16 cellular contexts compared by ENCODE assay signal in genomic region chr16:17451835-17452234, GRCh38. TPM values are rescaled to one million over a fixed set of nuclear protein-coding genes. Genes with fewer than 3 reads are reported as not detected.
DNase-seq lines count a peak whose midpoint lies in the region; ATAC-seq and TF ChIP-seq lines count a peak whose summit lies in the region.
"Had no signal": no experiment of that assay in that cellular context is flagged by ENCODE, and none has a peak within 500 bp of the region (broad histone marks: within the 10 kb centered on the region; RNA-seq: fewer than 3 reads in every experiment).

No MANE protein-coding gene starts in this region.

- H3K4me3 ChIP-seq in ovary, result no peak overlapping the region
- H3K4me3 ChIP-seq: thoracic aorta had no signal

- peaks cover 45% of the 10 kb centered on the region for H3K4me1 Mint-ChIP-seq in activated naive CD8-positive, alpha-beta T cell treated with anti-CD3 and anti-CD28 coated beads, Interleukin-2, amount 10 ng/mL, durations not matched to agents 7 days and 5 days
- H3K4me1 Mint-ChIP-seq in activated naive CD8-positive, alpha-beta T cell treated with anti-CD3 and anti-CD28 coated beads, Interleukin-2, amount 50 U/mL, for 24 hours, result peaks cover 51% of the 10 kb centered on the region
- H3K4me1 Mint-ChIP-seq in activated CD8-positive, alpha-beta T cell treated with anti-CD3 and anti-CD28 coated beads, Interleukin-2, amount 10 ng/mL, durations not matched to agents 7 days and 5 days (ENCODE audit: low read depth), result peaks cover 65% of the 10 kb centered on the region
- H3K4me1 Mint-ChIP-seq in stimulated activated naive B cell treated with anti-CD40 and anti-IgM and Interleukin-4, amounts not matched to agents 10 μg/mL and 1 μg/mL and 100 μg/mL, for 72 hours, result peaks cover 36 to 60% of the 10 kb centered on the region in 2 donors

- no peak for DNase-seq in activated naive CD8-positive, alpha-beta T cell treated with anti-CD3 and anti-CD28 coated beads, Interleukin-2, amount 10 ng/mL, durations not matched to agents 7 days and 5 days
- DNase-seq in activated naive CD8-positive, alpha-beta T cell treated with anti-CD3 and anti-CD28 coated beads, Interleukin-2, amount 50 U/mL, for 24 hours, result no peak
- peak; percentile 96 for DNase-seq in NOMO-1 treated with DMSO at 0.1 percent for 48 hours (lab: John Stamatoyannopoulos, UW; ENCODE audit: unreplicated experiment)
- peak; percentile 35 for DNase-seq in activated CD8-positive, alpha-beta T cell treated with anti-CD3 and anti-CD28 coated beads, Interleukin-2, amount 10 ng/mL, durations not matched to agents 7 days and 5 days
- no peak for DNase-seq in stimulated activated naive B cell treated with anti-CD40 and anti-IgM and Interleukin-4, amounts not matched to agents 10 μg/mL and 1 μg/mL and 100 μg/mL, for 72 hours
- no peak for DNase-seq in A172 (ENCODE audit: low spot score)
- no peak for DNase-seq in ovary
- DNase-seq: effector CD8-positive, alpha-beta T cell; NCI-H2081 treated with DMSO at 0.1 percent for 48 hours; retina; SHP77 had no signal

- H3K27me3 ChIP-seq in ovary, result no peaks in the 10 kb centered on the region

- H3K27me3 Mint-ChIP-seq in activated naive CD8-positive, alpha-beta T cell treated with anti-CD3 and anti-CD28 coated beads, Interleukin-2, amount 10 ng/mL, durations not matched to agents 7 days and 5 days, result no peaks in the 10 kb centered on the region
- H3K27me3 Mint-ChIP-seq in activated naive CD8-positive, alpha-beta T cell treated with anti-CD3 and anti-CD28 coated beads, Interleukin-2, amount 50 U/mL, for 24 hours, result no peaks in the 10 kb centered on the region
- no peaks in the 10 kb centered on the region for H3K27me3 Mint-ChIP-seq in activated CD8-positive, alpha-beta T cell treated with anti-CD3 and anti-CD28 coated beads, Interleukin-2, amount 10 ng/mL, durations not matched to agents 7 days and 5 days (ENCODE audit: low read depth)
- H3K27me3 Mint-ChIP-seq in stimulated activated naive B cell treated with anti-CD40 and anti-IgM and Interleukin-4, amounts not matched to agents 10 μg/mL and 1 μg/mL and 100 μg/mL, for 72 hours, result no peaks in the 10 kb centered on the region

- H3K36me3 ChIP-seq in ovary, result no peaks in the 10 kb centered on the region
- H3K36me3 ChIP-seq: thoracic aorta had no signal

- no peak overlapping the region for H3K27ac ChIP-seq in ovary
- H3K27ac ChIP-seq: thoracic aorta, VCaP had no signal

- peak overlapping the region; percentile 6 for H3K4me3 Mint-ChIP-seq in activated naive CD8-positive, alpha-beta T cell treated with anti-CD3 and anti-CD28 coated beads, Interleukin-2, amount 10 ng/mL, durations not matched to agents 7 days and 5 days
- H3K4me3 Mint-ChIP-seq in activated naive CD8-positive, alpha-beta T cell treated with anti-CD3 and anti-CD28 coated beads, Interleukin-2, amount 50 U/mL, for 24 hours, result no peak overlapping the region
- H3K4me3 Mint-ChIP-seq in activated CD8-positive, alpha-beta T cell treated with anti-CD3 and anti-CD28 coated beads, Interleukin-2, amount 10 ng/mL, durations not matched to agents 7 days and 5 days, result no peak overlapping the region
- no peak overlapping the region for H3K4me3 Mint-ChIP-seq in stimulated activated naive B cell treated with anti-CD40 and anti-IgM and Interleukin-4, amounts not matched to agents 10 μg/mL and 1 μg/mL and 100 μg/mL, for 72 hours
- H3K4me3 Mint-ChIP-seq: nephron had no signal

- POLR2A ChIA-PET in activated naive CD8-positive, alpha-beta T cell treated with anti-CD3 and anti-CD28 coated beads, Interleukin-2, amount 10 ng/mL, durations not matched to agents 7 days and 5 days (lab: Charles Lee), result interaction anchor here (1.0 kb wide), 1 partner anchor 15 kb away, joined by 4 read pairs; no protein-coding TSS in a partner anchor
- POLR2A ChIA-PET in activated CD8-positive, alpha-beta T cell treated with anti-CD3 and anti-CD28 coated beads, Interleukin-2, amount 10 ng/mL, durations not matched to agents 7 days and 5 days (lab: Charles Lee), result interaction anchor here (0.7 kb wide), 1 partner anchor 289 kb away, joined by 3 read pairs; no protein-coding TSS in a partner anchor

- H3K4me1 ChIP-seq in ovary (ENCODE audit: insufficient read depth), result peaks cover 11% of the 10 kb centered on the region

- intact Hi-C loops in ovary (cut with DNase I), result no loop called here

- CTCF ChIA-PET in activated CD8-positive, alpha-beta T cell treated with anti-CD3 and anti-CD28 coated beads, Interleukin-2, amount 10 ng/mL, durations not matched to agents 7 days and 5 days (lab: Charles Lee), result interaction anchor here (0.8 to 1.4 kb wide), 2 partner anchors 10 to 11 kb away, joined by 3 to 7 read pairs; no protein-coding TSS in a partner anchor

- WGBS in ovary, 3 donors, result 94 to 96% (median 94%) methylated on average over 3 of the region's 3 CpGs

- no peak for TF ChIP-seq EP300 in ovary (IDR thresholded peaks at IDR 0.05)

- no peak for TF ChIP-seq POLR2A in ovary (IDR thresholded peaks at IDR 0.05)

- no peaks in the 10 kb centered on the region for H3K9me3 ChIP-seq in ovary
- H3K9me3 ChIP-seq: thoracic aorta had no signal

- peak; percentile 25 for ATAC-seq in activated naive CD8-positive, alpha-beta T cell treated with anti-CD3 and anti-CD28 coated beads, Interleukin-2, amount 10 ng/mL, durations not matched to agents 7 days and 5 days (ENCODE audit: low read depth)
- ATAC-seq in activated naive CD8-positive, alpha-beta T cell treated with anti-CD3 and anti-CD28 coated beads, Interleukin-2, amount 50 U/mL, for 24 hours, result no peak
- ATAC-seq in activated CD8-positive, alpha-beta T cell treated with anti-CD3 and anti-CD28 coated beads, Interleukin-2, amount 10 ng/mL, durations not matched to agents 7 days and 5 days, result peak; percentile 49
- peak; percentile 68 to 71 for ATAC-seq in stimulated activated naive B cell treated with anti-CD40 and anti-IgM and Interleukin-4, amounts not matched to agents 10 μg/mL and 1 μg/mL and 100 μg/mL, for 72 hours (replicated peaks)
- no peak for ATAC-seq in HG03280 (IDR thresholded peaks at IDR 0.05; ENCODE audit: unreplicated experiment)

- H3K9me3 Mint-ChIP-seq in activated naive CD8-positive, alpha-beta T cell treated with anti-CD3 and anti-CD28 coated beads, Interleukin-2, amount 10 ng/mL, durations not matched to agents 7 days and 5 days, result no peaks in the 10 kb centered on the region
- no peaks in the 10 kb centered on the region for H3K9me3 Mint-ChIP-seq in activated naive CD8-positive, alpha-beta T cell treated with anti-CD3 and anti-CD28 coated beads, Interleukin-2, amount 50 U/mL, for 24 hours
- H3K9me3 Mint-ChIP-seq in activated CD8-positive, alpha-beta T cell treated with anti-CD3 and anti-CD28 coated beads, Interleukin-2, amount 10 ng/mL, durations not matched to agents 7 days and 5 days (ENCODE audit: insufficient read depth), result no peaks in the 10 kb centered on the region
- H3K9me3 Mint-ChIP-seq in stimulated activated naive B cell treated with anti-CD40 and anti-IgM and Interleukin-4, amounts not matched to agents 10 μg/mL and 1 μg/mL and 100 μg/mL, for 72 hours, result no peaks in the 10 kb centered on the region
- H3K9me3 Mint-ChIP-seq: activated naive CD4-positive, alpha-beta T cell treated with anti-CD3 and anti-CD28 coated beads, Interleukin-2, amount 50 U/mL, for 72 hours; nephron had no signal

- peaks cover 26% of the 10 kb centered on the region for H3K36me3 Mint-ChIP-seq in activated naive CD8-positive, alpha-beta T cell treated with anti-CD3 and anti-CD28 coated beads, Interleukin-2, amount 10 ng/mL, durations not matched to agents 7 days and 5 days
- no peaks in the 10 kb centered on the region for H3K36me3 Mint-ChIP-seq in activated naive CD8-positive, alpha-beta T cell treated with anti-CD3 and anti-CD28 coated beads, Interleukin-2, amount 50 U/mL, for 24 hours (ENCODE audit: low read depth)
- H3K36me3 Mint-ChIP-seq in activated CD8-positive, alpha-beta T cell treated with anti-CD3 and anti-CD28 coated beads, Interleukin-2, amount 10 ng/mL, durations not matched to agents 7 days and 5 days (ENCODE audit: low read depth), result peaks cover 59% of the 10 kb centered on the region
- peaks cover 30 to 39% of the 10 kb centered on the region in 2 donors for H3K36me3 Mint-ChIP-seq in stimulated activated naive B cell treated with anti-CD40 and anti-IgM and Interleukin-4, amounts not matched to agents 10 μg/mL and 1 μg/mL and 100 μg/mL, for 72 hours
- H3K36me3 Mint-ChIP-seq: activated naive CD4-positive, alpha-beta T cell treated with anti-CD3 and anti-CD28 coated beads, Interleukin-2, amount 50 U/mL, for 72 hours had no signal

- TF ChIP-seq CTCF in ovary (IDR thresholded peaks at IDR 0.05), result no peak

- peak overlapping the region; percentile 80 for H3K27ac Mint-ChIP-seq in activated naive CD8-positive, alpha-beta T cell treated with anti-CD3 and anti-CD28 coated beads, Interleukin-2, amount 10 ng/mL, durations not matched to agents 7 days and 5 days
- no peak overlapping the region for H3K27ac Mint-ChIP-seq in activated naive CD8-positive, alpha-beta T cell treated with anti-CD3 and anti-CD28 coated beads, Interleukin-2, amount 50 U/mL, for 24 hours
- H3K27ac Mint-ChIP-seq in activated CD8-positive, alpha-beta T cell treated with anti-CD3 and anti-CD28 coated beads, Interleukin-2, amount 10 ng/mL, durations not matched to agents 7 days and 5 days, result peak overlapping the region; percentile 65
- H3K27ac Mint-ChIP-seq in stimulated activated naive B cell treated with anti-CD40 and anti-IgM and Interleukin-4, amounts not matched to agents 10 μg/mL and 1 μg/mL and 100 μg/mL, for 72 hours, result no peak overlapping the region
- H3K27ac Mint-ChIP-seq: activated naive CD4-positive, alpha-beta T cell treated with anti-CD3 and anti-CD28 coated beads, Interleukin-2, amount 50 U/mL, for 72 hours; nephron had no signal

RNA-seq across cellular contexts. Expression of gene XYLT1, which starts 18.9 kb away (rescaled TPM):
- 10 to 100 TPM; 53.6 to 56.7 TPM for total RNA-seq in activated naive CD8-positive, alpha-beta T cell treated with anti-CD3 and anti-CD28 coated beads, Interleukin-2, amount 10 ng/mL, durations not matched to agents 7 days and 5 days
- total RNA-seq in activated CD8-positive, alpha-beta T cell treated with anti-CD3 and anti-CD28 coated beads, Interleukin-2, amount 10 ng/mL, durations not matched to agents 7 days and 5 days, result 10 to 100 TPM; 59.4 to 60.4 TPM
- total RNA-seq in A172 (2014; rRNA removed; shearing (Covaris generic)), result not detected in 2 replicates
- 10 to 100 TPM in 5 of 7 donors, 1 to 10 TPM in 2; 3.2 to 38.0 (median 17.3) TPM for total RNA-seq in ovary
- 10 to 100 TPM in 1 of 2 donors, 1 to 10 TPM in 1; 4.0 to 21.4 TPM for polyA plus RNA-seq in ovary

Comparison
In these comparisons a context has a peak if more than half of its experiments do, and no peak if none do; other contexts are left out.
1. ATAC-seq: peak in activated naive CD8-positive, alpha-beta T cell treated with anti-CD3 and anti-CD28 coated beads, Interleukin-2, amount 10 ng/mL, durations not matched to agents 7 days and 5 days (single experiment), activated CD8-positive, alpha-beta T cell treated with anti-CD3 and anti-CD28 coated beads, Interleukin-2, amount 10 ng/mL, durations not matched to agents 7 days and 5 days (single experiment) and stimulated activated naive B cell treated with anti-CD40 and anti-IgM and Interleukin-4, amounts not matched to agents 10 μg/mL and 1 μg/mL and 100 μg/mL, for 72 hours (2 of 2); none in activated naive CD8-positive, alpha-beta T cell treated with anti-CD3 and anti-CD28 coated beads, Interleukin-2, amount 50 U/mL, for 24 hours (single experiment) and HG03280 (single experiment).
2. H3K27ac Mint-ChIP-seq: peak in activated naive CD8-positive, alpha-beta T cell treated with anti-CD3 and anti-CD28 coated beads, Interleukin-2, amount 10 ng/mL, durations not matched to agents 7 days and 5 days (single experiment) and activated CD8-positive, alpha-beta T cell treated with anti-CD3 and anti-CD28 coated beads, Interleukin-2, amount 10 ng/mL, durations not matched to agents 7 days and 5 days (single experiment); none in activated naive CD8-positive, alpha-beta T cell treated with anti-CD3 and anti-CD28 coated beads, Interleukin-2, amount 50 U/mL, for 24 hours (single experiment) and stimulated activated naive B cell treated with anti-CD40 and anti-IgM and Interleukin-4, amounts not matched to agents 10 μg/mL and 1 μg/mL and 100 μg/mL, for 72 hours (single experiment).
3. DNase-seq: peak in NOMO-1 treated with DMSO at 0.1 percent for 48 hours (single experiment) and activated CD8-positive, alpha-beta T cell treated with anti-CD3 and anti-CD28 coated beads, Interleukin-2, amount 10 ng/mL, durations not matched to agents 7 days and 5 days (single experiment); none in activated naive CD8-positive, alpha-beta T cell treated with anti-CD3 and anti-CD28 coated beads, Interleukin-2, amount 10 ng/mL, durations not matched to agents 7 days and 5 days (single experiment), activated naive CD8-positive, alpha-beta T cell treated with anti-CD3 and anti-CD28 coated beads, Interleukin-2, amount 50 U/mL, for 24 hours (single experiment), stimulated activated naive B cell treated with anti-CD40 and anti-IgM and Interleukin-4, amounts not matched to agents 10 μg/mL and 1 μg/mL and 100 μg/mL, for 72 hours (single experiment), A172 (single experiment) and ovary (0 of 5).